In genomic region chr1:155687705-155688317, GRCh38 we compare ENCODE assay signal across 8 cellular contexts. TPM values are rescaled to one million over a fixed set of nuclear protein-coding genes. Genes with fewer than 3 reads are reported as not detected.
DNase-seq lines count a peak whose midpoint lies in the region; ATAC-seq and TF ChIP-seq lines count a peak whose summit lies in the region.
"Not testable (repeated sequence)": the region's sequence is repeated elsewhere in the genome, so short reads cannot be mapped to it uniquely, and the experiment has no call there.

No MANE protein-coding gene starts in this region.

- H3K36me3 ChIP-seq in endodermal cell (ENCODE audit: control insufficient read depth, insufficient read depth, low read length) (peaks cover 26% of the 10 kb centered on the region), left lung (peaks cover 0 to 28% of the 10 kb centered on the region in 2 donors)

- H3K4me3 ChIP-seq in AG04450 (ENCODE audit: low read depth, low read length) (peak overlapping the region; percentile 90), endodermal cell (ENCODE audit: low read length) (peak overlapping the region; percentile 94), left lung (peak overlapping the region; percentile 68 to 78), retinal pigment epithelial cell (ENCODE audit: low read length) (peak overlapping the region; percentile 91)

- ATAC-seq in GM19035 (IDR thresholded peaks at IDR 0.05; ENCODE audit: unreplicated experiment): peak; percentile 11
- ATAC-seq in HG02981 (IDR thresholded peaks at IDR 0.05; ENCODE audit: unreplicated experiment): peak; percentile 25
- peak; percentile 66 for ATAC-seq in left lung

- peaks cover 60% of the 10 kb centered on the region for H3K4me1 Mint-ChIP-seq in activated T-helper 1 cell treated with anti-CD3 and anti-CD28 coated beads, Interleukin-12 subunit alpha, Interleukin-12 subunit beta, Interleukin-2, Interleukin-4 antibody, amounts not matched to agents 30 ng/mL and 10 ng/mL and 1 ng/mL, durations not matched to agents 14 hours and 24 hours and 36 hours (ENCODE audit: low read depth)
- peaks cover 14% of the 10 kb centered on the region for H3K4me1 Mint-ChIP-seq in endodermal cell

- intact Hi-C loops in activated T-helper 1 cell treated with anti-CD3 and anti-CD28 coated beads, Interleukin-12 subunit alpha, Interleukin-12 subunit beta, Interleukin-2, Interleukin-4 antibody, amounts not matched to agents 30 ng/mL and 10 ng/mL and 1 ng/mL, durations not matched to agents 14 hours and 24 hours and 36 hours (cut with micrococcal nuclease): loop anchor here (1.0 to 5.0 kb wide), 7 partner anchors 51 to 426 kb away; partner anchors contain the start of genes FDPS, GON4L, KHDC4 and LAMTOR2
- intact Hi-C loops in left lung (cut with DNase I): not testable (repeated sequence)

- H3K4me3 Mint-ChIP-seq in activated T-helper 1 cell treated with anti-CD3 and anti-CD28 coated beads, Interleukin-12 subunit alpha, Interleukin-12 subunit beta, Interleukin-2, Interleukin-4 antibody, amounts not matched to agents 30 ng/mL and 10 ng/mL and 1 ng/mL, durations not matched to agents 14 hours and 24 hours and 36 hours: peak overlapping the region; percentile 95
- peak overlapping the region; percentile 97 for H3K4me3 Mint-ChIP-seq in endodermal cell

- peak overlapping the region; percentile 96 for H3K9ac ChIP-seq in endodermal cell (ENCODE audit: extremely low read depth, low read length, poor library complexity, severe bottlenecking)

- WGBS in endodermal cell (ENCODE audit: insufficient coverage in 1 of 2, insufficient read length in 1 of 2), 2 experiments: 0% methylated on average over 17 to 27 of the region's 34 CpGs

- not testable (repeated sequence) for H3K27me3 ChIP-seq in AG04450 (ENCODE audit: control insufficient read depth, insufficient read depth, low read length); endodermal cell (ENCODE audit: control insufficient read depth, insufficient read depth, low read length, poor library complexity, severe bottlenecking); left lung

- not testable (repeated sequence) for H3K27me3 Mint-ChIP-seq in activated T-helper 1 cell treated with anti-CD3 and anti-CD28 coated beads, Interleukin-12 subunit alpha, Interleukin-12 subunit beta, Interleukin-2, Interleukin-4 antibody, amounts not matched to agents 30 ng/mL and 10 ng/mL and 1 ng/mL, durations not matched to agents 14 hours and 24 hours and 36 hours (ENCODE audit: insufficient read depth); endodermal cell (ENCODE audit: insufficient read depth)

- not testable (repeated sequence) for H3K4me1 ChIP-seq in endodermal cell (ENCODE audit: control insufficient read depth, insufficient read depth, low read length)
- H3K4me1 ChIP-seq in left lung: peaks cover 14 to 61% of the 10 kb centered on the region in 2 donors

- not testable (repeated sequence) for H3K9me3 Mint-ChIP-seq in activated T-helper 1 cell treated with anti-CD3 and anti-CD28 coated beads, Interleukin-12 subunit alpha, Interleukin-12 subunit beta, Interleukin-2, Interleukin-4 antibody, amounts not matched to agents 30 ng/mL and 10 ng/mL and 1 ng/mL, durations not matched to agents 14 hours and 24 hours and 36 hours
- H3K9me3 Mint-ChIP-seq in endodermal cell: peaks cover 30% of the 10 kb centered on the region

- not testable (repeated sequence) for TF ChIP-seq CTCF in AG04450 (IDR thresholded peaks at IDR 0.05; ENCODE audit: low read depth, low read length); endodermal cell (conservative IDR thresholded peaks at IDR 0.05); left lung (IDR thresholded peaks at IDR 0.05); retinal pigment epithelial cell (conservative IDR thresholded peaks at IDR 0.05; ENCODE audit: low read depth, low read length)

- POLR2A ChIA-PET in AG04450 (lab: Yijun Ruan, JAX): not testable (repeated sequence)

- CTCF ChIA-PET in AG04450 (lab: Charles Lee): not testable (repeated sequence)

- H3K9me3 ChIP-seq in AG04450 (ENCODE audit: control insufficient read depth, insufficient read depth, low read length); left lung: not testable (repeated sequence)
- peaks cover 27% of the 10 kb centered on the region for H3K9me3 ChIP-seq in endodermal cell (ENCODE audit: control insufficient read depth, low read length)

- H3K27ac ChIP-seq in AG04450 (ENCODE audit: low read depth, low read length) (peak overlapping the region; percentile 96), endodermal cell (ENCODE audit: low read depth, low read length) (peak overlapping the region; percentile 100), left lung (peak overlapping the region; percentile 96 to 98)

- not testable (repeated sequence) for DNase-seq in AG04450 (ENCODE audit: low read depth, low spot score); retinal pigment epithelial cell (ENCODE audit: low read depth)
- DNase-seq in NCI-H526 (lab: John Stamatoyannopoulos, UW) (peak; percentile 56 to 83), endodermal cell (peak; percentile 84), left lung (peak in 1 of 2 donors; percentile 31)
- DNase-seq in activated T-helper 1 cell treated with anti-CD3 and anti-CD28 coated beads, Interleukin-12 subunit alpha, Interleukin-12 subunit beta, Interleukin-2, Interleukin-4 antibody, amounts not matched to agents 30 ng/mL and 10 ng/mL and 1 ng/mL, durations not matched to agents 14 hours and 24 hours and 36 hours (ENCODE audit: low spot score): peak; percentile 5

- H3K27ac Mint-ChIP-seq in activated T-helper 1 cell treated with anti-CD3 and anti-CD28 coated beads, Interleukin-12 subunit alpha, Interleukin-12 subunit beta, Interleukin-2, Interleukin-4 antibody, amounts not matched to agents 30 ng/mL and 10 ng/mL and 1 ng/mL, durations not matched to agents 14 hours and 24 hours and 36 hours: peak overlapping the region; percentile 96
- H3K27ac Mint-ChIP-seq in endodermal cell: peak overlapping the region; percentile 94

- peaks cover 41% of the 10 kb centered on the region for H3K36me3 Mint-ChIP-seq in activated T-helper 1 cell treated with anti-CD3 and anti-CD28 coated beads, Interleukin-12 subunit alpha, Interleukin-12 subunit beta, Interleukin-2, Interleukin-4 antibody, amounts not matched to agents 30 ng/mL and 10 ng/mL and 1 ng/mL, durations not matched to agents 14 hours and 24 hours and 36 hours (ENCODE audit: low read depth)
- peaks cover 47% of the 10 kb centered on the region for H3K36me3 Mint-ChIP-seq in endodermal cell (ENCODE audit: low read depth)

RNA-seq across cellular contexts. Expression of gene YY1AP1, which starts 0.8 kb away (rescaled TPM):
- polyA plus RNA-seq in AG04450 (2011; rRNA removed): 58.1 and 70.0 TPM in 2 replicates
- polyA minus RNA-seq in AG04450 (2011; rRNA and poly(A)+ RNA removed): 46.9 and 64.4 TPM in 2 replicates
- 62.2 and 64.4 TPM in 2 replicates for total RNA-seq in activated T-helper 1 cell treated with anti-CD3 and anti-CD28 coated beads, Interleukin-12 subunit alpha, Interleukin-12 subunit beta, Interleukin-2, Interleukin-4 antibody, amounts not matched to agents 30 ng/mL and 10 ng/mL and 1 ng/mL, durations not matched to agents 14 hours and 24 hours and 36 hours
- total RNA-seq in endodermal cell (10 to 100 TPM; 44.2 to 45.8 TPM), left lung (10 to 100 TPM; 43.7 to 65.1 TPM)
- polyA plus RNA-seq in endodermal cell (2013, experiment 1 of 2): 48.3 TPM
- 44.9 TPM for polyA plus RNA-seq in endodermal cell (2013, experiment 2 of 2)

RNA-seq across cellular contexts. Expression of gene DAP3, which starts 1.1 kb away (rescaled TPM):
- 150 and 152 TPM in 2 replicates for polyA plus RNA-seq in AG04450 (2011; rRNA removed)
- polyA minus RNA-seq in AG04450 (2011; rRNA and poly(A)+ RNA removed): 140 and 149 TPM in 2 replicates
- 183 and 196 TPM in 2 replicates for total RNA-seq in activated T-helper 1 cell treated with anti-CD3 and anti-CD28 coated beads, Interleukin-12 subunit alpha, Interleukin-12 subunit beta, Interleukin-2, Interleukin-4 antibody, amounts not matched to agents 30 ng/mL and 10 ng/mL and 1 ng/mL, durations not matched to agents 14 hours and 24 hours and 36 hours
- total RNA-seq in endodermal cell (100 to 1,000 TPM; 107 to 112 TPM), left lung (100 to 1,000 TPM in 1 of 2 donors, 10 to 100 TPM in 1; 71.7 to 102 TPM)
- 89.6 TPM for polyA plus RNA-seq in endodermal cell (2013, experiment 1 of 2)
- polyA plus RNA-seq in endodermal cell (2013, experiment 2 of 2): 82.4 TPM

Comparison
In these comparisons a context has a peak if more than half of its experiments do, and no peak if none do; other contexts are left out.
1. ATAC-seq: peak in every context shown above with its lines; median percentile 66 in left lung; 25 in HG02981; 11 in GM19035.